Comparison of ENCODE assay signal across 8 cellular contexts in the genomic region with DNA sequence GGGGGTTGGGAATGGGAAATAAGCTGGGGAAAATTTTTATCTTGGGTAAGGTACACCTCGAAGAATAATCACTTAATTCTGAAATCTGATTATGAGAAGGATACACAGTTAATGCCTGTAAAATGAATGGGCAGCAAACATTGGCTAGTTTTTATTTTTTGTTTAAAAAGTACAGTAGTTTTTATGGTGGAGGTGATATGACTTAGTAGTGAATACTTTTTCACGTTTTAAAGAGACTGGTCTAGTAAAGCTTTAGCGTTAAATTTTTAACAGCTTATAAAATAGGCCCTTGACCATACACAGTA. TPM values are rescaled to one million over a fixed set of nuclear protein-coding genes. Genes with fewer than 3 reads are reported as not detected.
DNase-seq lines count a peak whose midpoint lies in the region; ATAC-seq and TF ChIP-seq lines count a peak whose summit lies in the region.

No MANE protein-coding gene starts in this region.

- H3K27me3 ChIP-seq in right atrium auricular region (no peaks in the 10 kb centered on the region), mucosa of rectum (ENCODE audit: control insufficient read depth in 2 of 2, insufficient read depth in 2 of 2, low read length in 2 of 2) (no peaks in the 10 kb centered on the region), vagina (no peaks in the 10 kb centered on the region)

- H3K36me3 Mint-ChIP-seq in MCF 10A (ENCODE audit: insufficient read depth, unreplicated experiment) = no peaks in the 10 kb centered on the region

- no peaks in the 10 kb centered on the region for H3K36me3 ChIP-seq in right atrium auricular region
- H3K36me3 ChIP-seq in mucosa of rectum (ENCODE audit: control insufficient read depth in 2 of 2, insufficient read depth in 2 of 2, low read length in 2 of 2) = no peaks in the 10 kb centered on the region
- H3K36me3 ChIP-seq in vagina = no peaks in the 10 kb centered on the region

- peaks cover 25% of the 10 kb centered on the region for H3K4me1 Mint-ChIP-seq in MCF 10A (ENCODE audit: insufficient read depth, unreplicated experiment)

- no peaks in the 10 kb centered on the region for H3K9me3 Mint-ChIP-seq in MCF 10A (ENCODE audit: unreplicated experiment)

- H3K27ac Mint-ChIP-seq in MCF 10A (ENCODE audit: low read depth, unreplicated experiment) = peak overlapping the region; percentile 49

- H3K9me3 ChIP-seq in right atrium auricular region (no peaks in the 10 kb centered on the region), mucosa of rectum (ENCODE audit: control insufficient read depth in 2 of 2, low read length in 2 of 2) (no peaks in the 10 kb centered on the region), vagina (no peaks in the 10 kb centered on the region)

- POLR2A ChIA-PET in MCF 10A (lab: Yijun Ruan, JAX) = interaction anchor here (0.5 to 5.8 kb wide), 24 partner anchors 10 to 241 kb away, joined by 3 to 62 read pairs (median 4); partner anchors contain the start of genes GSAP and RSBN1L

- peak overlapping the region; percentile 95 to 98 for H3K27ac ChIP-seq in right atrium auricular region
- H3K27ac ChIP-seq in mucosa of rectum (ENCODE audit: low read depth in 2 of 2, low read length in 2 of 2) = peak overlapping the region; percentile 93 to 96
- peak overlapping the region; percentile 89 for H3K27ac ChIP-seq in vagina

- no peaks in the 10 kb centered on the region for H3K27me3 Mint-ChIP-seq in MCF 10A (ENCODE audit: insufficient read depth, unreplicated experiment)

- intact Hi-C loops in Right ventricle myocardium superior (cut with DNase I) = loop anchor here (10.0 kb wide), 1 partner anchor 124 kb away; the partner anchor contains the start of gene GSAP
- intact Hi-C loops in MCF 10A (cut with micrococcal nuclease) = loop anchor here (1.0 to 10.0 kb wide), 4 partner anchors 43 to 204 kb away; no protein-coding TSS in a partner anchor
- intact Hi-C loops in vagina (cut with DNase I) = loop anchor here (10.0 kb wide), 1 partner anchor 124 kb away; the partner anchor contains the start of gene GSAP

- TF ChIP-seq POLR2A in vagina (IDR thresholded peaks at IDR 0.05) = no peak

- TSS peak; percentile 46 for BruUV-seq in MCF 10A (replicated peaks; lab: Mats Ljungman, UMichigan)

- CTCF ChIA-PET in MCF 10A (lab: Yijun Ruan, JAX) = interaction anchor here (0.6 to 1.0 kb wide), 5 partner anchors 9 to 116 kb away, joined by 3 to 5 read pairs (median 3); no protein-coding TSS in a partner anchor

- no peak for DNase-seq in right atrium auricular region (ENCODE audit: low spot score)
- DNase-seq in Right ventricle myocardium superior = no peak
- DNase-seq in MCF 10A (ENCODE audit: unreplicated experiment) = no peak
- no peak for DNase-seq in vagina (ENCODE audit: extremely low spot score in 2 of 2)
- no peak for DNase-seq in iPS-NIHi11 (ENCODE audit: low spot score)
- DNase-seq in hypothalamus (lab: John Stamatoyannopoulos, UW) = no peak

- peaks cover 0 to 30% of the 10 kb centered on the region in 2 donors for H3K4me1 ChIP-seq in right atrium auricular region
- H3K4me1 ChIP-seq in mucosa of rectum (ENCODE audit: control insufficient read depth in 2 of 2, insufficient read depth in 2 of 2, low read length in 2 of 2) = peaks cover 3 to 10% of the 10 kb centered on the region in 2 donors
- peaks cover 49% of the 10 kb centered on the region for H3K4me1 ChIP-seq in vagina

- H3K9ac ChIP-seq in mucosa of rectum (ENCODE audit: low read depth in 1 of 2, low read length in 2 of 2) = peak overlapping the region; percentile 95 to 99

- no peak for ATAC-seq in Right ventricle myocardium superior (ENCODE audit: poor library complexity)
- ATAC-seq in GM19328 (IDR thresholded peaks at IDR 0.05; ENCODE audit: unreplicated experiment) = no peak

- H3K4me3 ChIP-seq in right atrium auricular region (peak overlapping the region; percentile 76 to 84), mucosa of rectum (ENCODE audit: low read length in 2 of 2) (peak overlapping the region; percentile 99), vagina (peak overlapping the region; percentile 72 to 79)

- H3K4me3 Mint-ChIP-seq in MCF 10A (ENCODE audit: unreplicated experiment) = peak overlapping the region; percentile 78

- TF ChIP-seq CTCF in right atrium auricular region (IDR thresholded peaks at IDR 0.05) (no peak), MCF 10A (IDR thresholded peaks at IDR 0.05; ENCODE audit: unreplicated experiment) (no peak), vagina (IDR thresholded peaks at IDR 0.05) (no peak)

RNA-seq across cellular contexts. Expression of gene PTPN12, which starts 1.8 kb away (rescaled TPM):
- 10 to 100 TPM; 38.8 to 54.2 TPM for total RNA-seq in right atrium auricular region
- 38.3 TPM for total RNA-seq in Right ventricle myocardium superior
- total RNA-seq in MCF 10A (2022) = 104 and 105 TPM in 2 replicates
- total RNA-seq in vagina = 106 TPM
